ENCODE assay signal across 24 cellular contexts in genomic region chrX:115364625-115365024, GRCh38.
DNase-seq lines count a peak whose midpoint lies in the region; ATAC-seq and TF ChIP-seq lines count a peak whose summit lies in the region.
"Had no signal": no experiment of that assay in that cellular context is flagged by ENCODE, and none has a peak within 500 bp of the region (broad histone marks: within the 10 kb centered on the region; RNA-seq: fewer than 3 reads in every experiment).

No MANE protein-coding gene starts in this region.

- H3K4me2 ChIP-seq in neural progenitor cell = no peak overlapping the region

- H3K27me3 Mint-ChIP-seq in brain (no peaks in the 10 kb centered on the region), neural progenitor cell (ENCODE audit: insufficient read depth, low read depth) (peaks cover 6% of the 10 kb centered on the region)
- H3K27me3 Mint-ChIP-seq in CD8-positive, alpha-beta T cell (ENCODE audit: low read depth) = no peaks in the 10 kb centered on the region
- H3K27me3 Mint-ChIP-seq: activated CD4-positive, alpha-beta memory T cell treated with anti-CD3 and anti-CD28 coated beads for 36 hours; activated naive CD8-positive, alpha-beta T cell treated with anti-CD3 and anti-CD28 coated beads, Interleukin-2, amount 10 ng/mL, durations not matched to agents 7 days and 5 days had no signal

- H3K9ac ChIP-seq in neural progenitor cell = no peak overlapping the region
- H3K9ac ChIP-seq: GM23248 had no signal

- H3F3A ChIP-seq in neural progenitor cell (ENCODE audit: low read depth) = no peaks in the 10 kb centered on the region

- no peaks in the 10 kb centered on the region for H3K36me3 ChIP-seq in neural progenitor cell
- H3K36me3 ChIP-seq in CD8-positive, alpha-beta T cell (ENCODE audit: insufficient read depth, low read length) = no peaks in the 10 kb centered on the region
- H3K36me3 ChIP-seq: colonic mucosa, esophagus muscularis mucosa, stomach, tibial nerve had no signal

- no peak overlapping the region for H3K4me3 ChIP-seq in neural progenitor cell
- H3K4me3 ChIP-seq in CD8-positive, alpha-beta T cell (ENCODE audit: low read depth, low read length) = no peak overlapping the region
- H3K4me3 ChIP-seq: colonic mucosa, esophagus muscularis mucosa, GM23248, stomach, tibial nerve had no signal

- no peaks in the 10 kb centered on the region for H4K20me1 ChIP-seq in neural progenitor cell (ENCODE audit: low read depth)

- POLR2A ChIA-PET in CD8-positive, alpha-beta T cell (lab: Charles Lee) = no interaction called here

- TF ChIP-seq CTCF in brain (conservative IDR thresholded peaks at IDR 0.05) (no peak), neural progenitor cell (IDR thresholded peaks at IDR 0.05) (no peak)
- TF ChIP-seq CTCF in CD8-positive, alpha-beta T cell (IDR thresholded peaks at IDR 0.05) = no peak

- no peaks in the 10 kb centered on the region for H3K27me3 ChIP-seq in neural progenitor cell
- no peaks in the 10 kb centered on the region for H3K27me3 ChIP-seq in CD8-positive, alpha-beta T cell (ENCODE audit: insufficient read depth, low read length)
- H3K27me3 ChIP-seq: colonic mucosa, esophagus muscularis mucosa, stomach had no signal

- CTCF ChIA-PET in CD8-positive, alpha-beta T cell (lab: Charles Lee) = no interaction called here

- H3K79me2 ChIP-seq in neural progenitor cell (ENCODE audit: low read depth) = no peaks in the 10 kb centered on the region

- H3K36me3 Mint-ChIP-seq in brain (no peaks in the 10 kb centered on the region), neural progenitor cell (no peaks in the 10 kb centered on the region)
- H3K36me3 Mint-ChIP-seq in CD8-positive, alpha-beta T cell = no peaks in the 10 kb centered on the region
- H3K36me3 Mint-ChIP-seq: activated CD4-positive, alpha-beta memory T cell treated with anti-CD3 and anti-CD28 coated beads for 36 hours; activated naive CD8-positive, alpha-beta T cell treated with anti-CD3 and anti-CD28 coated beads, Interleukin-2, amount 10 ng/mL, durations not matched to agents 7 days and 5 days had no signal

- no peaks in the 10 kb centered on the region for H3K9me3 ChIP-seq in neural progenitor cell (ENCODE audit: low read depth)
- no peaks in the 10 kb centered on the region for H3K9me3 ChIP-seq in CD8-positive, alpha-beta T cell (ENCODE audit: low read length)
- H3K9me3 ChIP-seq: colonic mucosa, esophagus muscularis mucosa, stomach, tibial nerve had no signal

- H2AFZ ChIP-seq in neural progenitor cell (replicated peaks) = no peak overlapping the region
- H2AFZ ChIP-seq: GM23248 had no signal

- H3K9me3 Mint-ChIP-seq in brain (peaks cover 0 to 5% (median 0%) of the 10 kb centered on the region in 5 experiments), neural progenitor cell (no peaks in the 10 kb centered on the region)
- no peaks in the 10 kb centered on the region for H3K9me3 Mint-ChIP-seq in CD8-positive, alpha-beta T cell

- H3K4me3 Mint-ChIP-seq in brain (peak overlapping the region in 2 of 5 experiments; percentile 14 to 24), neural progenitor cell (no peak overlapping the region)
- no peak overlapping the region for H3K4me3 Mint-ChIP-seq in CD8-positive, alpha-beta T cell
- H3K4me3 Mint-ChIP-seq: activated CD4-positive, alpha-beta memory T cell treated with anti-CD3 and anti-CD28 coated beads for 36 hours; activated naive CD8-positive, alpha-beta T cell treated with anti-CD3 and anti-CD28 coated beads, Interleukin-2, amount 10 ng/mL, durations not matched to agents 7 days and 5 days; neural crest cell had no signal

- intact Hi-C loops in CD8-positive, alpha-beta T cell (cut with DNase I, micrococcal nuclease) = no loop called here

- ATAC-seq in HG02973 (IDR thresholded peaks at IDR 0.05; ENCODE audit: unreplicated experiment) = no peak
- ATAC-seq in CD8-positive, alpha-beta T cell = no peak
- ATAC-seq: activated CD4-positive, CD25-positive, alpha-beta regulatory T cell treated with anti-CD3 and anti-CD28 coated beads, Interleukin-2, amount 50 U/mL, for 24 hours; sciatic nerve had no signal

- H3K4me1 Mint-ChIP-seq in brain (peaks cover 89% of the 10 kb centered on the region), neural progenitor cell (peaks cover 54% of the 10 kb centered on the region)
- H3K4me1 Mint-ChIP-seq in CD8-positive, alpha-beta T cell (ENCODE audit: low read depth) = no peaks in the 10 kb centered on the region
- H3K4me1 Mint-ChIP-seq: activated naive CD8-positive, alpha-beta T cell treated with anti-CD3 and anti-CD28 coated beads, Interleukin-2, amount 10 ng/mL, durations not matched to agents 7 days and 5 days had no signal

- no peak overlapping the region for H3K27ac ChIP-seq in neural progenitor cell
- H3K27ac ChIP-seq in CD8-positive, alpha-beta T cell (ENCODE audit: low read depth, low read length) = no peak overlapping the region
- H3K27ac ChIP-seq: colonic mucosa, GM23248, stomach, tibial nerve had no signal

- peaks cover 5% of the 10 kb centered on the region for H3K4me1 ChIP-seq in neural progenitor cell
- H3K4me1 ChIP-seq in CD8-positive, alpha-beta T cell (ENCODE audit: insufficient read depth, low read length) = no peaks in the 10 kb centered on the region
- H3K4me1 ChIP-seq: colonic mucosa, stomach had no signal

- DNase-seq in NCI-H2081 (lab: John Stamatoyannopoulos, UW) = peak; percentile 21 to 61
- no peak for DNase-seq in NCI-H2081 treated with DMSO at 0.1 percent for 48 hours (lab: John Stamatoyannopoulos, UW)
- DNase-seq in M059J (ENCODE audit: low read depth) = peak; percentile 40
- DNase-seq in neural progenitor cell (ENCODE audit: low spot score) = no peak
- DNase-seq in anterior cingulate cortex (lab: John Stamatoyannopoulos, UW) = no peak
- no peak for DNase-seq in CD8-positive, alpha-beta T cell
- DNase-seq: activated CD4-positive, alpha-beta memory T cell treated with anti-CD3 and anti-CD28 coated beads for 36 hours; activated naive CD8-positive, alpha-beta T cell treated with anti-CD3 and anti-CD28 coated beads, Interleukin-2, amount 10 ng/mL, durations not matched to agents 7 days and 5 days; colonic mucosa; DMS79 treated with DMSO at 0.1 percent for 48 hours; effector memory CD4-positive, alpha-beta T cell; GM23248; KG1; NCI-H1694; RPMI8226; stomach; T-helper 1 cell had no signal

- H3K27ac Mint-ChIP-seq in brain (peak overlapping the region in 4 of 5 experiments; percentile 58 to 90 (median 83)), neural progenitor cell (peak overlapping the region; percentile 44)
- H3K27ac Mint-ChIP-seq in CD8-positive, alpha-beta T cell = no peak overlapping the region
- H3K27ac Mint-ChIP-seq: activated CD4-positive, alpha-beta memory T cell treated with anti-CD3 and anti-CD28 coated beads for 36 hours; activated naive CD8-positive, alpha-beta T cell treated with anti-CD3 and anti-CD28 coated beads, Interleukin-2, amount 10 ng/mL, durations not matched to agents 7 days and 5 days had no signal

Comparison
In these comparisons a context has a peak if more than half of its experiments do, and no peak if none do; other contexts are left out.
1. DNase-seq: peak in NCI-H2081 (2 of 2) and M059J (single experiment); none in NCI-H2081 treated with DMSO at 0.1 percent for 48 hours (single experiment), neural progenitor cell (single experiment), anterior cingulate cortex (0 of 58) and CD8-positive, alpha-beta T cell (0 of 7).